In genomic region chr16:79439866-79440265, GRCh38 we compare ENCODE assay signal across 18 cellular contexts.
"Had no signal": no experiment of that assay in that cellular context is flagged by ENCODE, and none has a peak within 500 bp of the region (broad histone marks: within the 10 kb centered on the region; RNA-seq: fewer than 3 reads in every experiment).

No MANE protein-coding gene starts in this region.

- H3K79me2 ChIP-seq: hepatocyte had no signal

- H3K4me3 Mint-ChIP-seq: activated T-cell treated with anti-CD3 and anti-CD28 coated beads, Interleukin-2, amount 50 U/mL, for 72 hours; naive thymus-derived CD8-positive, alpha-beta T cell had no signal

- H3K36me3 ChIP-seq: breast epithelium, esophagus muscularis mucosa, transverse colon, uterus, WERI-Rb-1 had no signal

- H3K9me3 ChIP-seq: breast epithelium, esophagus muscularis mucosa, transverse colon, uterus had no signal

- ATAC-seq: activated T-cell treated with anti-CD3 and anti-CD28 coated beads, Interleukin-2, amount 50 U/mL, for 72 hours; left cardiac atrium; naive thymus-derived CD8-positive, alpha-beta T cell; stimulated activated naive CD8-positive, alpha-beta T cell treated with anti-CD3 and anti-CD28 coated beads, Interleukin-15, Interleukin-2, amounts not matched to agents 100 U/mL and 50 U/mL, for 24 hours had no signal

- H2AFZ ChIP-seq: hepatocyte had no signal

- H3K27ac ChIP-seq: breast epithelium, esophagus muscularis mucosa, hepatocyte, transverse colon, uterus, WERI-Rb-1 had no signal

- H3K9me3 Mint-ChIP-seq: activated T-cell treated with anti-CD3 and anti-CD28 coated beads, Interleukin-2, amount 50 U/mL, for 72 hours had no signal

- H3K36me3 Mint-ChIP-seq: naive thymus-derived CD8-positive, alpha-beta T cell had no signal

- H3K27me3 ChIP-seq: breast epithelium, esophagus muscularis mucosa, hepatocyte, transverse colon, uterus had no signal

- DNase-seq: activated CD4-positive, alpha-beta T cell treated with anti-CD3 and anti-CD28 coated beads for 1 hour; activated effector memory CD4-positive, alpha-beta T cell treated with anti-CD3 and anti-CD28 coated beads, Interleukin-2, amount 50 U/mL, for 16 hours; activated naive CD4-positive, alpha-beta T cell treated with anti-CD3 and anti-CD28 coated beads, Interleukin-2, amount 50 U/mL, for 16 hours; activated T-cell treated with anti-CD3 and anti-CD28 coated beads, Interleukin-2, amount 50 U/mL, for 72 hours; aorta; cerebellar nuclear complex; effector CD8-positive, alpha-beta T cell; left cardiac atrium; naive thymus-derived CD8-positive, alpha-beta T cell; retina; stimulated activated CD4-positive, alpha-beta T cell treated with anti-CD3 and anti-CD28 coated beads, Interleukin-2, amount 100 ng/mL, for 24 hours; stimulated activated naive CD8-positive, alpha-beta T cell treated with anti-CD3 and anti-CD28 coated beads, Interleukin-15, Interleukin-2, amounts not matched to agents 100 U/mL and 50 U/mL, for 24 hours; transverse colon; uterus; WERI-Rb-1 had no signal

- H3K4me2 ChIP-seq: hepatocyte had no signal

- H3K27ac Mint-ChIP-seq: activated T-cell treated with anti-CD3 and anti-CD28 coated beads, Interleukin-2, amount 50 U/mL, for 72 hours; naive thymus-derived CD8-positive, alpha-beta T cell had no signal

- H3K4me1 ChIP-seq: breast epithelium, transverse colon, uterus had no signal

- H3K4me3 ChIP-seq: breast epithelium, esophagus muscularis mucosa, hepatocyte, transverse colon, uterus had no signal
